1 cellular context compared by ENCODE assay signal in genomic region chr1:151194894-151195594, GRCh38.
A peak's percentile ranks its signal among the peaks of the same experiment; 100 is the strongest.
TF ChIP-seq lines count a peak whose summit lies in the region.

No MANE protein-coding gene starts in this region.

TF ChIP-seq in HEK293, 187 proteins besides CTCF, POLR2A, EP300 and RAD21 (continued from another document):
- TF ChIP-seq, protein P1, sequence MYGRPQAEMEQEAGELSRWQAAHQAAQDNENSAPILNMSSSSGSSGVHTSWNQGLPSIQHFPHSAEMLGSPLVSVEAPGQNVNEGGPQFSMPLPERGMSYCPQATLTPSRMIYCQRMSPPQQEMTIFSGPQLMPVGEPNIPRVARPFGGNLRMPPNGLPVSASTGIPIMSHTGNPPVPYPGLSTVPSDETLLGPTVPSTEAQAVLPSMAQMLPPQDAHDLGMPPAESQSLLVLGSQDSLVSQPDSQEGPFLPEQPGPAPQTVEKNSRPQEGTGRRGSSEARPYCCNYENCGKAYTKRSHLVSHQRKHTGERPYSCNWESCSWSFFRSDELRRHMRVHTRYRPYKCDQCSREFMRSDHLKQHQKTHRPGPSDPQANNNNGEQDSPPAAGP (tag by site-specific recombination; IDR thresholded peaks at IDR 0.05), result peak; percentile 67; the same call in 1 of the 2 replicates
- TF ChIP-seq ZNF629 (tag by site-specific recombination; IDR thresholded peaks at IDR 0.05) (0 out of 2 replicates have a peak, but pooled peaks have one; percentile 36), EGR2 (tag by site-specific recombination; IDR thresholded peaks at IDR 0.05; ENCODE audit: low read depth) (peak; percentile 52), KLF8 (tag by site-specific recombination; IDR thresholded peaks at IDR 0.05) (0 out of 2 replicates have a peak, but pooled peaks have one; percentile 18), PRDM10 (tag by site-specific recombination; IDR thresholded peaks at IDR 0.05) (peak; percentile 98), PATZ1 (tag by site-specific recombination; IDR thresholded peaks at IDR 0.05) (peak; percentile 56), ZFHX2 (tag by site-specific recombination; conservative IDR thresholded peaks at IDR 0.05) (peak; percentile 87)
